ENCODE assay signal across 2 cellular contexts in the genomic region with DNA sequence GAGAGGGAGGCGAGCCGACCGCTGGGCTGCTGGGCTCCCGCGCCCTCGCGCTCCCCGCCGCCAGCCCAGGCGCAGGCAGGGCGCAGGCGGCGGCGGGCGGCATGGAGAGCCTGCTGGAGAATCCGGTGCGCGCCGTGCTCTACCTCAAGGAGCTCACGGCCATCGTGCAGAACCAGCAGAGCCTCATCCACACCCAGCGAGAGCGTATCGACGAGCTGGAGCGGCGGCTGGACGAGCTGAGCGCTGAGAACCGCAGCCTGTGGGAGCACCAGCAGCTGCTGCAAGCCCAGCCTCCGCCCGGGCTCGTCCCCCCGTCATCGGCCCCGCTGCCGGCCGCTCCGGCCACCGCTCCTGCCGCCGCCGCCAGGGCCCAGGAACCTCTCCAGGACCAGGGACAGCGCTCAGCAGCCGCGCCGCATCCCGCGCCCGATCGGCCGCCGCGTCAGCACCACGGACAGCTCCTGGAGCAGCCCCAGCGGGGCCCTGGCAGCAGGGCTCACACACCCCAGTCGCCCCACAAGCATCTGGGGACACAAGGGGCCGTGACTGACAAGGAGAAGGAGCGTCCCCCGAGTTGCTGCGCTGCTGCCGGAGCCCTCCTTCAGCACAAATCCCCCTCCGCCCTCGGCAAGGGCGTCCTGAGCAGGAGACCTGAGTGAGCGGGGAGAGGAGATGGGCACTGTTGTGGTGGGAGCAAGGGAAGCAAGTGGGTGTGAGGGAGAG.
TF ChIP-seq lines count a peak whose summit lies in the region.

No MANE protein-coding gene starts in this region.

TF ChIP-seq in K562, 482 proteins besides CTCF, POLR2A, EP300 and RAD21 (continued from another document):
- TF ChIP-seq, protein P1, sequence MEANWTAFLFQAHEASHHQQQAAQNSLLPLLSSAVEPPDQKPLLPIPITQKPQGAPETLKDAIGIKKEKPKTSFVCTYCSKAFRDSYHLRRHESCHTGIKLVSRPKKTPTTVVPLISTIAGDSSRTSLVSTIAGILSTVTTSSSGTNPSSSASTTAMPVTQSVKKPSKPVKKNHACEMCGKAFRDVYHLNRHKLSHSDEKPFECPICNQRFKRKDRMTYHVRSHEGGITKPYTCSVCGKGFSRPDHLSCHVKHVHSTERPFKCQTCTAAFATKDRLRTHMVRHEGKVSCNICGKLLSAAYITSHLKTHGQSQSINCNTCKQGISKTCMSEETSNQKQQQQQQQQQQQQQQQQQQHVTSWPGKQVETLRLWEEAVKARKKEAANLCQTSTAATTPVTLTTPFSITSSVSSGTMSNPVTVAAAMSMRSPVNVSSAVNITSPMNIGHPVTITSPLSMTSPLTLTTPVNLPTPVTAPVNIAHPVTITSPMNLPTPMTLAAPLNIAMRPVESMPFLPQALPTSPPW (CRISPR knock-in tag; IDR thresholded peaks at IDR 0.05) = peak; percentile 21; the same call in 1 of the 2 replicates

TF ChIP-seq in HepG2, 621 proteins besides CTCF, POLR2A, EP300 and RAD21 (continued from another document and continues in another):
- TF ChIP-seq, protein P2, sequence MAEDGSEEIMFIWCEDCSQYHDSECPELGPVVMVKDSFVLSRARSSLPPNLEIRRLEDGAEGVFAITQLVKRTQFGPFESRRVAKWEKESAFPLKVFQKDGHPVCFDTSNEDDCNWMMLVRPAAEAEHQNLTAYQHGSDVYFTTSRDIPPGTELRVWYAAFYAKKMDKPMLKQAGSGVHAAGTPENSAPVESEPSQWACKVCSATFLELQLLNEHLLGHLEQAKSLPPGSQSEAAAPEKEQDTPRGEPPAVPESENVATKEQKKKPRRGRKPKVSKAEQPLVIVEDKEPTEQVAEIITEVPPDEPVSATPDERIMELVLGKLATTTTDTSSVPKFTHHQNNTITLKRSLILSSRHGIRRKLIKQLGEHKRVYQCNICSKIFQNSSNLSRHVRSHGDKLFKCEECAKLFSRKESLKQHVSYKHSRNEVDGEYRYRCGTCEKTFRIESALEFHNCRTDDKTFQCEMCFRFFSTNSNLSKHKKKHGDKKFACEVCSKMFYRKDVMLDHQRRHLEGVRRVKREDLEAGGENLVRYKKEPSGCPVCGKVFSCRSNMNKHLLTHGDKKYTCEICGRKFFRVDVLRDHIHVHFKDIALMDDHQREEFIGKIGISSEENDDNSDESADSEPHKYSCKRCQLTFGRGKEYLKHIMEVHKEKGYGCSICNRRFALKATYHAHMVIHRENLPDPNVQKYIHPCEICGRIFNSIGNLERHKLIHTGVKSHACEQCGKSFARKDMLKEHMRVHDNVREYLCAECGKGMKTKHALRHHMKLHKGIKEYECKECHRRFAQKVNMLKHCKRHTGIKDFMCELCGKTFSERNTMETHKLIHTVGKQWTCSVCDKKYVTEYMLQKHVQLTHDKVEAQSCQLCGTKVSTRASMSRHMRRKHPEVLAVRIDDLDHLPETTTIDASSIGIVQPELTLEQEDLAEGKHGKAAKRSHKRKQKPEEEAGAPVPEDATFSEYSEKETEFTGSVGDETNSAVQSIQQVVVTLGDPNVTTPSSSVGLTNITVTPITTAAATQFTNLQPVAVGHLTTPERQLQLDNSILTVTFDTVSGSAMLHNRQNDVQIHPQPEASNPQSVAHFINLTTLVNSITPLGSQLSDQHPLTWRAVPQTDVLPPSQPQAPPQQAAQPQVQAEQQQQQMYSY (CRISPR knock-in tag; IDR thresholded peaks at IDR 0.05) = peak; percentile 57; the same call in 1 of the 2 replicates
- TF ChIP-seq MYC (CRISPR knock-in tag; IDR thresholded peaks at IDR 0.05; ENCODE audit: borderline replicate concordance) = peak; percentile 32; the same call in 1 of the 2 replicates
- peak; percentile 89 for TF ChIP-seq NKX3-1 (CRISPR knock-in tag; IDR thresholded peaks at IDR 0.05)
- peak; percentile 27; the same call in 1 of the 2 replicates for TF ChIP-seq ZFY (CRISPR knock-in tag; IDR thresholded peaks at IDR 0.05)
- TF ChIP-seq ZFP1 (CRISPR knock-in tag; IDR thresholded peaks at IDR 0.05) = peak; percentile 68; the same call in 1 of the 2 replicates
- TF ChIP-seq, protein P3, sequence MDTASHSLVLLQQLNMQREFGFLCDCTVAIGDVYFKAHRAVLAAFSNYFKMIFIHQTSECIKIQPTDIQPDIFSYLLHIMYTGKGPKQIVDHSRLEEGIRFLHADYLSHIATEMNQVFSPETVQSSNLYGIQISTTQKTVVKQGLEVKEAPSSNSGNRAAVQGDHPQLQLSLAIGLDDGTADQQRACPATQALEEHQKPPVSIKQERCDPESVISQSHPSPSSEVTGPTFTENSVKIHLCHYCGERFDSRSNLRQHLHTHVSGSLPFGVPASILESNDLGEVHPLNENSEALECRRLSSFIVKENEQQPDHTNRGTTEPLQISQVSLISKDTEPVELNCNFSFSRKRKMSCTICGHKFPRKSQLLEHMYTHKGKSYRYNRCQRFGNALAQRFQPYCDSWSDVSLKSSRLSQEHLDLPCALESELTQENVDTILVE (CRISPR knock-in tag; IDR thresholded peaks at IDR 0.05) = peak; percentile 81; the same call in 1 of the 2 replicates
- peak; percentile 97; the same call in 1 of the 2 replicates for TF ChIP-seq ZNF773 (CRISPR knock-in tag; IDR thresholded peaks at IDR 0.05; ENCODE audit: borderline replicate concordance)
- TF ChIP-seq, protein P4, sequence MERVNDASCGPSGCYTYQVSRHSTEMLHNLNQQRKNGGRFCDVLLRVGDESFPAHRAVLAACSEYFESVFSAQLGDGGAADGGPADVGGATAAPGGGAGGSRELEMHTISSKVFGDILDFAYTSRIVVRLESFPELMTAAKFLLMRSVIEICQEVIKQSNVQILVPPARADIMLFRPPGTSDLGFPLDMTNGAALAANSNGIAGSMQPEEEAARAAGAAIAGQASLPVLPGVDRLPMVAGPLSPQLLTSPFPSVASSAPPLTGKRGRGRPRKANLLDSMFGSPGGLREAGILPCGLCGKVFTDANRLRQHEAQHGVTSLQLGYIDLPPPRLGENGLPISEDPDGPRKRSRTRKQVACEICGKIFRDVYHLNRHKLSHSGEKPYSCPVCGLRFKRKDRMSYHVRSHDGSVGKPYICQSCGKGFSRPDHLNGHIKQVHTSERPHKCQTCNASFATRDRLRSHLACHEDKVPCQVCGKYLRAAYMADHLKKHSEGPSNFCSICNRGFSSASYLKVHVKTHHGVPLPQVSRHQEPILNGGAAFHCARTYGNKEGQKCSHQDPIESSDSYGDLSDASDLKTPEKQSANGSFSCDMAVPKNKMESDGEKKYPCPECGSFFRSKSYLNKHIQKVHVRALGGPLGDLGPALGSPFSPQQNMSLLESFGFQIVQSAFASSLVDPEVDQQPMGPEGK (CRISPR knock-in tag; IDR thresholded peaks at IDR 0.05) = 0 out of 2 replicates have a peak, but pooled peaks have one; percentile 8
- TF ChIP-seq MIXL1 (CRISPR knock-in tag; IDR thresholded peaks at IDR 0.05) = peak; percentile 40; the same call in 1 of the 2 replicates
- TF ChIP-seq NFKBIZ (CRISPR knock-in tag; IDR thresholded peaks at IDR 0.05) = 0 out of 2 replicates have a peak, but pooled peaks have one; percentile 61
- peak; percentile 71 for TF ChIP-seq MEIS2 (CRISPR knock-in tag; IDR thresholded peaks at IDR 0.05)
- TF ChIP-seq MAF1 (CRISPR knock-in tag; IDR thresholded peaks at IDR 0.05; ENCODE audit: borderline replicate concordance) = 0 out of 2 replicates have a peak, but pooled peaks have one; percentile 66
- peak; percentile 90; the same call in 1 of the 2 replicates for TF ChIP-seq AHR (CRISPR knock-in tag; IDR thresholded peaks at IDR 0.05)
- peak; percentile 91 for TF ChIP-seq ZFAT (CRISPR knock-in tag; conservative IDR thresholded peaks at IDR 0.05)
- TF ChIP-seq KLF11 (CRISPR knock-in tag; IDR thresholded peaks at IDR 0.05) = 0 out of 2 replicates have a peak, but pooled peaks have one; percentile 36
- TF ChIP-seq ZSCAN20 (CRISPR knock-in tag; IDR thresholded peaks at IDR 0.05; ENCODE audit: borderline replicate concordance) = 0 out of 2 replicates have a peak, but pooled peaks have one; percentile 79
- TF ChIP-seq SALL2 (CRISPR knock-in tag; IDR thresholded peaks at IDR 0.05) = peak; percentile 96
- TF ChIP-seq, protein P5, sequence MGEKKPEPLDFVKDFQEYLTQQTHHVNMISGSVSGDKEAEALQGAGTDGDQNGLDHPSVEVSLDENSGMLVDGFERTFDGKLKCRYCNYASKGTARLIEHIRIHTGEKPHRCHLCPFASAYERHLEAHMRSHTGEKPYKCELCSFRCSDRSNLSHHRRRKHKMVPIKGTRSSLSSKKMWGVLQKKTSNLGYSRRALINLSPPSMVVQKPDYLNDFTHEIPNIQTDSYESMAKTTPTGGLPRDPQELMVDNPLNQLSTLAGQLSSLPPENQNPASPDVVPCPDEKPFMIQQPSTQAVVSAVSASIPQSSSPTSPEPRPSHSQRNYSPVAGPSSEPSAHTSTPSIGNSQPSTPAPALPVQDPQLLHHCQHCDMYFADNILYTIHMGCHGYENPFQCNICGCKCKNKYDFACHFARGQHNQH (CRISPR knock-in tag; IDR thresholded peaks at IDR 0.05) = peak; percentile 79; the same call in 1 of the 2 replicates
- TF ChIP-seq ELF3 (CRISPR knock-in tag; IDR thresholded peaks at IDR 0.05) = peak; percentile 59
- TF ChIP-seq, protein P6, sequence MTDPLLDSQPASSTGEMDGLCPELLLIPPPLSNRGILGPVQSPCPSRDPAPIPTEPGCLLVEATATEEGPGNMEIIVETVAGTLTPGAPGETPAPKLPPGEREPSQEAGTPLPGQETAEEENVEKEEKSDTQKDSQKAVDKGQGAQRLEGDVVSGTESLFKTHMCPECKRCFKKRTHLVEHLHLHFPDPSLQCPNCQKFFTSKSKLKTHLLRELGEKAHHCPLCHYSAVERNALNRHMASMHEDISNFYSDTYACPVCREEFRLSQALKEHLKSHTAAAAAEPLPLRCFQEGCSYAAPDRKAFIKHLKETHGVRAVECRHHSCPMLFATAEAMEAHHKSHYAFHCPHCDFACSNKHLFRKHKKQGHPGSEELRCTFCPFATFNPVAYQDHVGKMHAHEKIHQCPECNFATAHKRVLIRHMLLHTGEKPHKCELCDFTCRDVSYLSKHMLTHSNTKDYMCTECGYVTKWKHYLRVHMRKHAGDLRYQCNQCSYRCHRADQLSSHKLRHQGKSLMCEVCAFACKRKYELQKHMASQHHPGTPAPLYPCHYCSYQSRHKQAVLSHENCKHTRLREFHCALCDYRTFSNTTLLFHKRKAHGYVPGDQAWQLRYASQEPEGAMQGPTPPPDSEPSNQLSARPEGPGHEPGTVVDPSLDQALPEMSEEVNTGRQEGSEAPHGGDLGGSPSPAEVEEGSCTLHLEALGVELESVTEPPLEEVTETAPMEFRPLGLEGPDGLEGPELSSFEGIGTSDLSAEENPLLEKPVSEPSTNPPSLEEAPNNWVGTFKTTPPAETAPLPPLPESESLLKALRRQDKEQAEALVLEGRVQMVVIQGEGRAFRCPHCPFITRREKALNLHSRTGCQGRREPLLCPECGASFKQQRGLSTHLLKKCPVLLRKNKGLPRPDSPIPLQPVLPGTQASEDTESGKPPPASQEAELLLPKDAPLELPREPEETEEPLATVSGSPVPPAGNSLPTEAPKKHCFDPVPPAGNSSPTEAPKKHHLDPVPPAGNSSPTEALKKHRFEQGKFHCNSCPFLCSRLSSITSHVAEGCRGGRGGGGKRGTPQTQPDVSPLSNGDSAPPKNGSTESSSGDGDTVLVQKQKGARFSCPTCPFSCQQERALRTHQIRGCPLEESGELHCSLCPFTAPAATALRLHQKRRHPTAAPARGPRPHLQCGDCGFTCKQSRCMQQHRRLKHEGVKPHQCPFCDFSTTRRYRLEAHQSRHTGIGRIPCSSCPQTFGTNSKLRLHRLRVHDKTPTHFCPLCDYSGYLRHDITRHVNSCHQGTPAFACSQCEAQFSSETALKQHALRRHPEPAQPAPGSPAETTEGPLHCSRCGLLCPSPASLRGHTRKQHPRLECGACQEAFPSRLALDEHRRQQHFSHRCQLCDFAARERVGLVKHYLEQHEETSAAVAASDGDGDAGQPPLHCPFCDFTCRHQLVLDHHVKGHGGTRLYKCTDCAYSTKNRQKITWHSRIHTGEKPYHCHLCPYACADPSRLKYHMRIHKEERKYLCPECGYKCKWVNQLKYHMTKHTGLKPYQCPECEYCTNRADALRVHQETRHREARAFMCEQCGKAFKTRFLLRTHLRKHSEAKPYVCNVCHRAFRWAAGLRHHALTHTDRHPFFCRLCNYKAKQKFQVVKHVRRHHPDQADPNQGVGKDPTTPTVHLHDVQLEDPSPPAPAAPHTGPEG (CRISPR knock-in tag; IDR thresholded peaks at IDR 0.05) = peak; percentile 80; the same call in 1 of the 2 replicates
- peak; percentile 70; the same call in 1 of the 2 replicates for TF ChIP-seq GABPB1 (CRISPR knock-in tag; IDR thresholded peaks at IDR 0.05)
- TF ChIP-seq TSC22D2 (CRISPR knock-in tag; IDR thresholded peaks at IDR 0.05; ENCODE audit: borderline replicate concordance) = peak; percentile 97; the same call in 1 of the 2 replicates
- peak; percentile 71; the same call in 1 of the 2 replicates for TF ChIP-seq ZNF792 (CRISPR knock-in tag; IDR thresholded peaks at IDR 0.05)
- peak; percentile 92 for TF ChIP-seq SATB2 (CRISPR knock-in tag; IDR thresholded peaks at IDR 0.05)
- 0 out of 2 replicates have a peak, but pooled peaks have one; percentile 93 for TF ChIP-seq HOXA5 (CRISPR knock-in tag; IDR thresholded peaks at IDR 0.05)
- TF ChIP-seq GATAD1 (CRISPR knock-in tag; IDR thresholded peaks at IDR 0.05) = 0 out of 2 replicates have a peak, but pooled peaks have one; percentile 32
- TF ChIP-seq, protein P7, sequence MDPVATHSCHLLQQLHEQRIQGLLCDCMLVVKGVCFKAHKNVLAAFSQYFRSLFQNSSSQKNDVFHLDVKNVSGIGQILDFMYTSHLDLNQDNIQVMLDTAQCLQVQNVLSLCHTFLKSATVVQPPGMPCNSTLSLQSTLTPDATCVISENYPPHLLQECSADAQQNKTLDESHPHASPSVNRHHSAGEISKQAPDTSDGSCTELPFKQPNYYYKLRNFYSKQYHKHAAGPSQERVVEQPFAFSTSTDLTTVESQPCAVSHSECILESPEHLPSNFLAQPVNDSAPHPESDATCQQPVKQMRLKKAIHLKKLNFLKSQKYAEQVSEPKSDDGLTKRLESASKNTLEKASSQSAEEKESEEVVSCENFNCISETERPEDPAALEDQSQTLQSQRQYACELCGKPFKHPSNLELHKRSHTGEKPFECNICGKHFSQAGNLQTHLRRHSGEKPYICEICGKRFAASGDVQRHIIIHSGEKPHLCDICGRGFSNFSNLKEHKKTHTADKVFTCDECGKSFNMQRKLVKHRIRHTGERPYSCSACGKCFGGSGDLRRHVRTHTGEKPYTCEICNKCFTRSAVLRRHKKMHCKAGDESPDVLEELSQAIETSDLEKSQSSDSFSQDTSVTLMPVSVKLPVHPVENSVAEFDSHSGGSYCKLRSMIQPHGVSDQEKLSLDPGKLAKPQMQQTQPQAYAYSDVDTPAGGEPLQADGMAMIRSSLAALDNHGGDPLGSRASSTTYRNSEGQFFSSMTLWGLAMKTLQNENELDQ (CRISPR knock-in tag; IDR thresholded peaks at IDR 0.05; ENCODE audit: borderline replicate concordance) = 0 out of 2 replicates have a peak, but pooled peaks have one; percentile 56
- peak; percentile 80 for TF ChIP-seq SAP130 (CRISPR knock-in tag; IDR thresholded peaks at IDR 0.05; ENCODE audit: low read depth)
- TF ChIP-seq, protein P8, sequence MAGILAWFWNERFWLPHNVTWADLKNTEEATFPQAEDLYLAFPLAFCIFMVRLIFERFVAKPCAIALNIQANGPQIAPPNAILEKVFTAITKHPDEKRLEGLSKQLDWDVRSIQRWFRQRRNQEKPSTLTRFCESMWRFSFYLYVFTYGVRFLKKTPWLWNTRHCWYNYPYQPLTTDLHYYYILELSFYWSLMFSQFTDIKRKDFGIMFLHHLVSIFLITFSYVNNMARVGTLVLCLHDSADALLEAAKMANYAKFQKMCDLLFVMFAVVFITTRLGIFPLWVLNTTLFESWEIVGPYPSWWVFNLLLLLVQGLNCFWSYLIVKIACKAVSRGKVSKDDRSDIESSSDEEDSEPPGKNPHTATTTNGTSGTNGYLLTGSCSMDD (CRISPR knock-in tag; IDR thresholded peaks at IDR 0.05) = 0 out of 2 replicates have a peak, but pooled peaks have one; percentile 67
